ENCODE assay signal across 17 cellular contexts in genomic region chr2:168655207-168655606, GRCh38.
A peak's percentile ranks its signal among the peaks of the same experiment; 100 is the strongest.
DNase-seq lines count a peak whose midpoint lies in the region; ATAC-seq and TF ChIP-seq lines count a peak whose summit lies in the region.
"Had no signal": no experiment of that assay in that cellular context is flagged by ENCODE, and none has a peak within 500 bp of the region (broad histone marks: within the 10 kb centered on the region; RNA-seq: fewer than 3 reads in every experiment).

No MANE protein-coding gene starts in this region.

- H3K27ac Mint-ChIP-seq in mesothelial cell of epicardium, result peak overlapping the region; percentile 43
- H3K27ac Mint-ChIP-seq: CD4-positive, alpha-beta memory T cell had no signal

- H3K9me3 Mint-ChIP-seq in mesothelial cell of epicardium, result no peaks in the 10 kb centered on the region
- H3K9me3 Mint-ChIP-seq: CD4-positive, alpha-beta memory T cell had no signal

- intact Hi-C loops in colonic mucosa (cut with DNase I) (no loop called here), transverse colon (cut with DNase I; ENCODE audit: low total_unique reads) (no loop called here)

- H3K27ac ChIP-seq in colonic mucosa (peak overlapping the region; percentile 11), transverse colon (peak overlapping the region; percentile 22 to 65 (median 38))
- H3K27ac ChIP-seq: GM23248 had no signal

- ATAC-seq in GM18858 (IDR thresholded peaks at IDR 0.05; ENCODE audit: unreplicated experiment) (no peak), HG03045 (IDR thresholded peaks at IDR 0.05; ENCODE audit: unreplicated experiment) (no peak)
- ATAC-seq: GM12878 had no signal

- H3K9me3 ChIP-seq in colonic mucosa (no peaks in the 10 kb centered on the region), transverse colon (no peaks in the 10 kb centered on the region)

- TF ChIP-seq CTCF in colonic mucosa (IDR thresholded peaks at IDR 0.05) (no peak), mesothelial cell of epicardium (IDR thresholded peaks at IDR 0.05; ENCODE audit: unreplicated experiment) (no peak), transverse colon (IDR thresholded peaks at IDR 0.05) (no peak)

- no peak for TF ChIP-seq POLR2A in transverse colon (IDR thresholded peaks at IDR 0.05)

- H3K36me3 Mint-ChIP-seq in mesothelial cell of epicardium, result peaks cover 15% of the 10 kb centered on the region

- H3K4me1 Mint-ChIP-seq in mesothelial cell of epicardium, result peaks cover 20% of the 10 kb centered on the region
- H3K4me1 Mint-ChIP-seq: CD4-positive, alpha-beta memory T cell had no signal

- no peaks in the 10 kb centered on the region for H3K27me3 ChIP-seq in colonic mucosa
- H3K27me3 ChIP-seq in transverse colon, result no peaks in the 10 kb centered on the region

- H3K36me3 ChIP-seq in colonic mucosa, result no peaks in the 10 kb centered on the region
- no peaks in the 10 kb centered on the region for H3K36me3 ChIP-seq in transverse colon

- H3K4me1 ChIP-seq in colonic mucosa (peaks cover 5% of the 10 kb centered on the region), transverse colon (peaks cover 0 to 26% (median 6%) of the 10 kb centered on the region in 4 donors)

- H3K9ac ChIP-seq in colonic mucosa (ENCODE audit: low read depth in 2 of 2, low read length in 2 of 2), result no peak overlapping the region
- H3K9ac ChIP-seq: GM23248 had no signal

- H3K4me3 ChIP-seq in colonic mucosa, result no peak overlapping the region
- no peak overlapping the region for H3K4me3 ChIP-seq in transverse colon
- H3K4me3 ChIP-seq: GM12878, GM23248 had no signal

- in situ Hi-C loops in transverse colon (cut with MboI; ENCODE audit: low pct_ligation_motif_present in 1 of 4, low pct_unique_long_range_greater_than_20kb in 1 of 4, low sequenced_read_pairs in 3 of 4), result no loop called here

- DNase-seq in colonic mucosa, result no peak
- no peak for DNase-seq in mesothelial cell of epicardium (ENCODE audit: low spot score in 2 of 2, unreplicated experiment in 2 of 2)
- no peak for DNase-seq in transverse colon
- DNase-seq in NCI-H1092 (lab: John Stamatoyannopoulos, UW), result no peak
- DNase-seq: C1 segment of cervical spinal cord; CD4-positive, alpha-beta memory T cell; COR-L47; DMS 273 treated with DMSO at 0.1 percent for 48 hours; DMS79; EL; GDM1; GM23248; H7; HCEC 1CT had no signal

- WGBS in transverse colon (ENCODE audit: low coverage in 1 of 2), 2 donors, result 97 to 100% methylated on average over 1 of the region's 1 CpG

- TF ChIP-seq EP300 in transverse colon (IDR thresholded peaks at IDR 0.05; ENCODE audit: low read depth), result no peak

- no peak overlapping the region for H3K4me3 Mint-ChIP-seq in mesothelial cell of epicardium
- H3K4me3 Mint-ChIP-seq: CD4-positive, alpha-beta memory T cell had no signal

- no peaks in the 10 kb centered on the region for H3K27me3 Mint-ChIP-seq in mesothelial cell of epicardium (ENCODE audit: low read depth)
- H3K27me3 Mint-ChIP-seq: CD4-positive, alpha-beta memory T cell had no signal
